In genomic region chr5:135208555-135209494, GRCh38 we compare ENCODE assay signal across 9 cellular contexts.
DNase-seq lines count a peak whose midpoint lies in the region; ATAC-seq and TF ChIP-seq lines count a peak whose summit lies in the region.
"Had no signal": no experiment of that assay in that cellular context is flagged by ENCODE, and none has a peak within 500 bp of the region (broad histone marks: within the 10 kb centered on the region; RNA-seq: fewer than 3 reads in every experiment).

No MANE protein-coding gene starts in this region.

- no peak overlapping the region for H3K4me3 ChIP-seq in endodermal cell (ENCODE audit: low read length)
- H3K4me3 ChIP-seq in osteoblast (ENCODE audit: insufficient read depth, low read length), result peak overlapping the region; percentile 8

- H3K4me3 Mint-ChIP-seq in endodermal cell, result no peak overlapping the region

- no peaks in the 10 kb centered on the region for H3K36me3 ChIP-seq in endodermal cell (ENCODE audit: control insufficient read depth, insufficient read depth, low read length)
- H3K36me3 ChIP-seq in osteoblast (ENCODE audit: insufficient read depth, low read length), result no peaks in the 10 kb centered on the region

- H3K9me3 Mint-ChIP-seq in endodermal cell, result peaks cover 5% of the 10 kb centered on the region

- peaks cover 3% of the 10 kb centered on the region for H3K4me1 Mint-ChIP-seq in endodermal cell

- no peak overlapping the region for H3K9ac ChIP-seq in endodermal cell (ENCODE audit: extremely low read depth, low read length, poor library complexity, severe bottlenecking)

- ATAC-seq in HG03457 (IDR thresholded peaks at IDR 0.05; ENCODE audit: unreplicated experiment) (no peak), HG02885 (IDR thresholded peaks at IDR 0.05; ENCODE audit: poor library complexity, unreplicated experiment) (no peak)

- H2AFZ ChIP-seq in osteoblast (ENCODE audit: low read length), result peak overlapping the region; percentile 61

- H3K4me1 ChIP-seq in endodermal cell (ENCODE audit: control insufficient read depth, insufficient read depth, low read length), result no peaks in the 10 kb centered on the region
- H3K4me1 ChIP-seq in osteoblast (ENCODE audit: insufficient read depth, low read length), result peaks cover 39% of the 10 kb centered on the region

- H3K27ac ChIP-seq in endodermal cell (ENCODE audit: low read depth, low read length) (peak overlapping the region; percentile 66), osteoblast (ENCODE audit: low read depth, low read length) (peak overlapping the region; percentile 60)

- peaks cover 15% of the 10 kb centered on the region for H3K27me3 Mint-ChIP-seq in endodermal cell (ENCODE audit: insufficient read depth)

- H3K4me2 ChIP-seq in osteoblast (ENCODE audit: insufficient read depth, low read length), result peak overlapping the region; percentile 60

- DNase-seq in Daoy (ENCODE audit: low read depth) (peak; percentile 99), NCI-H226 (peak; percentile 95), endodermal cell (peak; percentile 74), osteoblast (ENCODE audit: insufficient read length, low spot score, missing footprints) (peak; percentile 96), AML-193 (lab: John Stamatoyannopoulos, UW) (no peak)
- DNase-seq in stimulated activated CD4-positive, alpha-beta T cell treated with anti-CD3 and anti-CD28 coated beads, Interleukin-4, amount 100 ng/mL, for 4 hours, result no peak
- DNase-seq: T-helper 9 cell had no signal

- H3K9me3 ChIP-seq in endodermal cell (ENCODE audit: control insufficient read depth, low read length) (peaks cover 3% of the 10 kb centered on the region), osteoblast (ENCODE audit: low read depth, low read length) (no peaks in the 10 kb centered on the region)

- no peaks in the 10 kb centered on the region for H3K79me2 ChIP-seq in osteoblast (ENCODE audit: insufficient read depth, low read length)

- no peaks in the 10 kb centered on the region for H3K27me3 ChIP-seq in endodermal cell (ENCODE audit: control insufficient read depth, insufficient read depth, low read length, poor library complexity, severe bottlenecking)
- no peaks in the 10 kb centered on the region for H3K27me3 ChIP-seq in osteoblast (ENCODE audit: insufficient read depth, low read length)

- no peaks in the 10 kb centered on the region for H3K36me3 Mint-ChIP-seq in endodermal cell (ENCODE audit: low read depth)

- 71 to 78% methylated on average over 7 to 10 of the region's 10 CpGs for WGBS in endodermal cell (ENCODE audit: insufficient coverage in 1 of 2, insufficient read length in 1 of 2), 2 experiments

- no peaks in the 10 kb centered on the region for H4K20me1 ChIP-seq in osteoblast (ENCODE audit: insufficient read depth, low read length)

- no peak for TF ChIP-seq CTCF in endodermal cell (conservative IDR thresholded peaks at IDR 0.05)
- TF ChIP-seq CTCF in osteoblast (IDR thresholded peaks at IDR 0.05; ENCODE audit: extremely low read depth, low read depth, low read length), result peak; percentile 52

- no peak overlapping the region for H3K27ac Mint-ChIP-seq in endodermal cell

Comparison
In these comparisons a context has a peak if more than half of its experiments do, and no peak if none do; other contexts are left out.
1. DNase-seq: peak in Daoy (single experiment), NCI-H226 (single experiment), endodermal cell (single experiment) and osteoblast (single experiment); none in AML-193 (0 of 2) and stimulated activated CD4-positive, alpha-beta T cell treated with anti-CD3 and anti-CD28 coated beads, Interleukin-4, amount 100 ng/mL, for 4 hours (0 of 2).